In genomic region chr9:134025606-134026541, GRCh38 we compare ENCODE assay signal across 8 cellular contexts. TPM values are rescaled to one million over a fixed set of nuclear protein-coding genes. Genes with fewer than 3 reads are reported as not detected.
A peak's percentile ranks its signal among the peaks of the same experiment; 100 is the strongest.
DNase-seq lines count a peak whose midpoint lies in the region; ATAC-seq, FAIRE-seq and TF ChIP-seq lines count a peak whose summit lies in the region.

No MANE protein-coding gene starts in this region.

- no peaks in the 10 kb centered on the region for H3K9me3 Mint-ChIP-seq in natural killer cell

- TF ChIP-seq CTCF in 22Rv1 (IDR thresholded peaks at IDR 0.05): no peak
- peak in 2 of 6 experiments; percentile 12 to 23 for TF ChIP-seq CTCF in esophagus squamous epithelium (IDR thresholded peaks at IDR 0.05)
- TF ChIP-seq CTCF in natural killer cell (IDR thresholded peaks at IDR 0.05): peak; percentile 15

- no peak for FAIRE-seq in GM12892 (lab: Jason Lieb, UNC)

- H3K27me3 ChIP-seq in esophagus squamous epithelium (no peaks in the 10 kb centered on the region), subcutaneous abdominal adipose tissue (ENCODE audit: control insufficient read depth in 5 of 5, insufficient read depth in 4 of 5, low read length in 5 of 5) (no peaks in the 10 kb centered on the region)

- ATAC-seq in HG02938 (IDR thresholded peaks at IDR 0.05; ENCODE audit: unreplicated experiment): peak; percentile 34
- ATAC-seq in natural killer cell: peak in 2 of 3 donors; percentile 5 to 14

- H3K27ac Mint-ChIP-seq in natural killer cell: peak overlapping the region in 1 of 2 donors; percentile 84

- 0% methylated on average over 6 to 17 of the region's 66 CpGs for WGBS in esophagus squamous epithelium, 2 donors

- H3K9me3 ChIP-seq in esophagus squamous epithelium (no peaks in the 10 kb centered on the region), subcutaneous abdominal adipose tissue (ENCODE audit: control insufficient read depth in 5 of 5, low read length in 5 of 5) (no peaks in the 10 kb centered on the region)

- no peaks in the 10 kb centered on the region for H3K36me3 Mint-ChIP-seq in natural killer cell

- peak overlapping the region in 4 of 5 donors; percentile 66 to 77 (median 74) for H3K9ac ChIP-seq in subcutaneous abdominal adipose tissue (ENCODE audit: low read length in 5 of 5)

- no peak for TF ChIP-seq POLR2A in GM12892 (IDR thresholded peaks at IDR 0.05; ENCODE audit: low read depth, low read length)
- TF ChIP-seq POLR2A in esophagus squamous epithelium (IDR thresholded peaks at IDR 0.05): no peak

- H3K4me1 ChIP-seq in esophagus squamous epithelium (peaks cover 6 to 21% (median 11%) of the 10 kb centered on the region in 3 donors), subcutaneous abdominal adipose tissue (ENCODE audit: control insufficient read depth in 5 of 5, insufficient read depth in 5 of 5, low read length in 5 of 5) (peaks cover 3 to 42% (median 33%) of the 10 kb centered on the region in 5 donors)

- DNase-seq in GM12892 (ENCODE audit: insufficient read length) (peak; percentile 74), NCI-H460 (ENCODE audit: extremely low read depth, low read depth) (peak; percentile 14), activated T-cell treated with anti-CD3 and anti-CD28 coated beads for 4 hours (peak; percentile 28), esophagus squamous epithelium (lab: John Stamatoyannopoulos, UW) (peak; percentile 26), natural killer cell (peak; percentile 39)

- intact Hi-C loops in esophagus squamous epithelium (cut with DNase I) (no loop called here), natural killer cell (cut with micrococcal nuclease) (loop anchor here (2.0 kb wide), 1 partner anchor 43 kb away; the partner anchor contains the start of gene BRD3)

- 0 out of 2 replicates have a peak overlapping the region, but pooled peaks have one; percentile 36 for H3K27ac ChIP-seq in 22Rv1
- H3K27ac ChIP-seq in esophagus squamous epithelium: peak overlapping the region; percentile 46 to 84 (median 63)
- H3K27ac ChIP-seq in subcutaneous abdominal adipose tissue (ENCODE audit: low read depth, low read length): no peak overlapping the region

- H3K4me1 Mint-ChIP-seq in natural killer cell: peaks cover 11 to 17% of the 10 kb centered on the region in 2 donors

- H3K36me3 ChIP-seq in esophagus squamous epithelium: peaks cover 0 to 37% (median 0%) of the 10 kb centered on the region in 3 donors
- H3K36me3 ChIP-seq in subcutaneous abdominal adipose tissue (ENCODE audit: control insufficient read depth in 5 of 5, insufficient read depth in 5 of 5, low read length in 5 of 5): peaks cover 0 to 13% (median 6%) of the 10 kb centered on the region in 5 donors

- peak overlapping the region; percentile 83 for H3K4me3 Mint-ChIP-seq in natural killer cell

- H3K4me3 ChIP-seq in esophagus squamous epithelium: peak overlapping the region; percentile 63 to 92 (median 83)
- H3K4me3 ChIP-seq in subcutaneous abdominal adipose tissue (ENCODE audit: low read depth in 1 of 5, low read length in 5 of 5): peak overlapping the region; percentile 44 to 83 (median 77)

- no peaks in the 10 kb centered on the region for H3K27me3 Mint-ChIP-seq in natural killer cell (ENCODE audit: low read depth in 2 of 2)

RNA-seq across cellular contexts. Expression of gene BRD3OS, which starts 0.6 kb away (rescaled TPM):
- 5.7 TPM for polyA plus RNA-seq in GM12892 (2012; ENCODE audit: missing spikeins)
- 19.2 and 21.7 TPM in 2 replicates for total RNA-seq in NCI-H460 (2014; rRNA removed; shearing (Covaris generic))
- polyA plus RNA-seq in NCI-H460 (2014; cell fraction: nucleus; rRNA removed): 13.4 and 13.9 TPM in 2 replicates
- total RNA-seq in esophagus squamous epithelium (1 to 10 TPM; 1.8 to 6.2 (median 4.3) TPM), natural killer cell (1 to 10 TPM; 5.5 to 6.8 (median 6.5) TPM)

RNA-seq across cellular contexts. Expression of gene VAV2, which starts 33.8 kb away (rescaled TPM):
- 22.2 TPM for polyA plus RNA-seq in GM12892 (2012; ENCODE audit: missing spikeins)
- total RNA-seq in NCI-H460 (2014; rRNA removed; shearing (Covaris generic)): 6.0 and 6.6 TPM in 2 replicates
- polyA plus RNA-seq in NCI-H460 (2014; cell fraction: nucleus; rRNA removed): 21.2 and 23.0 TPM in 2 replicates
- total RNA-seq in esophagus squamous epithelium (1 to 10 TPM; 3.8 to 7.6 (median 5.7) TPM), natural killer cell (1 to 10 TPM; 3.9 to 5.1 (median 4.8) TPM)

RNA-seq across cellular contexts. Expression of gene BRD3, which starts 42.0 kb away (rescaled TPM):
- polyA plus RNA-seq in GM12892 (2012; ENCODE audit: missing spikeins): 5.2 TPM
- total RNA-seq in NCI-H460 (2014; rRNA removed; shearing (Covaris generic)): 7.8 and 9.0 TPM in 2 replicates
- polyA plus RNA-seq in NCI-H460 (2014; cell fraction: nucleus; rRNA removed): 3.1 and 11.3 TPM in 2 replicates
- total RNA-seq in esophagus squamous epithelium (10 to 100 TPM in 2 of 4 donors, 1 to 10 TPM in 2; 7.2 to 23.7 (median 9.4) TPM), natural killer cell (10 to 100 TPM; 52.8 to 63.0 (median 52.8) TPM)

Comparison
In these comparisons a context has a peak if more than half of its experiments do, and no peak if none do; other contexts are left out.
1. DNase-seq: peak in every context shown above with its lines; median percentile 74 in GM12892; 39 in natural killer cell; 28 in activated T-cell treated with anti-CD3 and anti-CD28 coated beads for 4 hours; 26 in esophagus squamous epithelium; 14 in NCI-H460.